9 cellular contexts compared by ENCODE assay signal in genomic region chr16:75265911-75266701, GRCh38. TPM values are rescaled to one million over a fixed set of nuclear protein-coding genes. Genes with fewer than 3 reads are reported as not detected.
DNase-seq lines count a peak whose midpoint lies in the region; ATAC-seq, FAIRE-seq and TF ChIP-seq lines count a peak whose summit lies in the region.
"Had no signal": no experiment of that assay in that cellular context is flagged by ENCODE, and none has a peak within 500 bp of the region (broad histone marks: within the 10 kb centered on the region; RNA-seq: fewer than 3 reads in every experiment).

No MANE protein-coding gene starts in this region.

- H3K4me1 Mint-ChIP-seq in CD14-positive monocyte = peaks cover 5% of the 10 kb centered on the region

- H3K36me3 Mint-ChIP-seq in CD14-positive monocyte = peaks cover 0 to 1% of the 10 kb centered on the region in 2 donors

- TF ChIP-seq CTCF in CD14-positive monocyte (IDR thresholded peaks at IDR 0.05) = no peak
- TF ChIP-seq CTCF in bronchial epithelial cell (IDR thresholded peaks at IDR 0.05; ENCODE audit: insufficient read depth, low read length, severe bottlenecking) = no peak

- intact Hi-C loops in CD14-positive monocyte (cut with micrococcal nuclease) = no loop called here

- peak; percentile 46 for TF ChIP-seq POLR2A in GM18526 (IDR thresholded peaks at IDR 0.05; ENCODE audit: extremely low read depth, insufficient read length)

- ATAC-seq in HG02938 (IDR thresholded peaks at IDR 0.05; ENCODE audit: unreplicated experiment) = peak; percentile 55

- DNase-seq in CD14-positive monocyte (ENCODE audit: low spot score) (no peak), NCI-H774 (lab: John Stamatoyannopoulos, UW) (peak; percentile 32), bronchial epithelial cell (ENCODE audit: low read depth) (no peak), iris pigment epithelial cell (ENCODE audit: low read depth) (peak; percentile 47)
- no peak for DNase-seq in activated CD8-positive, alpha-beta memory T cell treated with anti-CD3 and anti-CD28 coated beads for 24 hours

- H3K36me3 ChIP-seq in bronchial epithelial cell (ENCODE audit: control insufficient read depth, insufficient read depth, low read length) = peaks cover 6% of the 10 kb centered on the region

- H3K9me3 Mint-ChIP-seq in CD14-positive monocyte = peaks cover 0 to 19% (median 2%) of the 10 kb centered on the region in 7 donors

- H3K4me3 ChIP-seq in bronchial epithelial cell (ENCODE audit: low read depth, low read length) (peak overlapping the region; percentile 68), skin epidermis (peak overlapping the region; percentile 47 to 78 (median 62))

- H3K27ac ChIP-seq in skin epidermis = peak overlapping the region; percentile 71 to 98 (median 87)

- H3K4me3 Mint-ChIP-seq in CD14-positive monocyte = peak overlapping the region; percentile 73 to 86

- H3K27me3 ChIP-seq in bronchial epithelial cell (ENCODE audit: control insufficient read depth, insufficient read depth, low read length) = no peaks in the 10 kb centered on the region

- no peak overlapping the region for H3K27ac Mint-ChIP-seq in CD14-positive monocyte

- H3K27me3 Mint-ChIP-seq in CD14-positive monocyte (ENCODE audit: low read depth in 3 of 3) = peaks cover 70 to 93% (median 83%) of the 10 kb centered on the region in 3 donors

- FAIRE-seq in bronchial epithelial cell (lab: Jason Lieb, UNC) = no peak

RNA-seq across cellular contexts. Expression of gene BCAR1, which starts 14.7 kb away (rescaled TPM):
- not detected for polyA plus RNA-seq in CD14-positive monocyte
- total RNA-seq in bronchial epithelial cell = 32.5 and 44.2 TPM in 2 replicates

RNA-seq across cellular contexts. Expression of gene CTRB1, which starts 47.3 kb away (rescaled TPM):
- polyA plus RNA-seq in CD14-positive monocyte = not detected
- total RNA-seq in bronchial epithelial cell = not detected in 2 replicates
- total RNA-seq: activated CD8-positive, alpha-beta memory T cell treated with anti-CD3 and anti-CD28 coated beads for 36 hours had no signal

RNA-seq across cellular contexts. Expression of gene CTRB2, which starts 59.1 kb away (rescaled TPM):
- polyA plus RNA-seq in CD14-positive monocyte = not detected
- not detected in 2 replicates for total RNA-seq in bronchial epithelial cell
- total RNA-seq: activated CD8-positive, alpha-beta memory T cell treated with anti-CD3 and anti-CD28 coated beads for 36 hours had no signal

Comparison
In these comparisons a context has a peak if more than half of its experiments do, and no peak if none do; other contexts are left out.
1. DNase-seq: peak in NCI-H774 (single experiment) and iris pigment epithelial cell (single experiment); none in CD14-positive monocyte (single experiment), bronchial epithelial cell (single experiment) and activated CD8-positive, alpha-beta memory T cell treated with anti-CD3 and anti-CD28 coated beads for 24 hours (single experiment).